Comparison of ENCODE assay signal across 26 cellular contexts in genomic region chr6:6984585-6985366, GRCh38.
"Had no signal": no experiment of that assay in that cellular context is flagged by ENCODE, and none has a peak within 500 bp of the region (broad histone marks: within the 10 kb centered on the region; RNA-seq: fewer than 3 reads in every experiment).

No MANE protein-coding gene starts in this region.

- ATAC-seq: activated CD4-positive, CD25-positive, alpha-beta regulatory T cell treated with anti-CD3 and anti-CD28 coated beads, Interleukin-2, amount 50 U/mL, for 24 hours; activated CD8-positive, alpha-beta T cell treated with anti-CD3 and anti-CD28 coated beads, Interleukin-2, amount 10 ng/mL, durations not matched to agents 7 days and 5 days; body of pancreas had no signal

- H3K4me3 Mint-ChIP-seq: activated CD4-positive, alpha-beta T cell treated with anti-CD3 and anti-CD28 coated beads, Interleukin-2, amount 10 ng/mL, durations not matched to agents 7 days and 5 days; activated CD8-positive, alpha-beta T cell treated with anti-CD3 and anti-CD28 coated beads, Interleukin-2, amount 10 ng/mL, durations not matched to agents 7 days and 5 days; activated naive CD8-positive, alpha-beta T cell treated with anti-CD3 and anti-CD28 coated beads, Interleukin-2, amount 10 ng/mL, durations not matched to agents 7 days and 5 days; activated T-cell treated with anti-CD3 and anti-CD28 coated beads, Interleukin-2, amount 50 U/mL, for 24 hours; endodermal cell; mesothelial cell of epicardium; nephron progenitor cell had no signal

- H2AFZ ChIP-seq: hepatocyte had no signal

- H3K9me3 Mint-ChIP-seq: activated CD4-positive, alpha-beta T cell treated with anti-CD3 and anti-CD28 coated beads, Interleukin-2, amount 10 ng/mL, durations not matched to agents 7 days and 5 days; activated naive CD8-positive, alpha-beta T cell treated with anti-CD3 and anti-CD28 coated beads, Interleukin-2, amount 10 ng/mL, durations not matched to agents 7 days and 5 days; activated T-cell treated with anti-CD3 and anti-CD28 coated beads, Interleukin-2, amount 50 U/mL, for 24 hours; activated T-helper 2 cell treated with anti-CD3 and anti-CD28 coated beads, Interferon-gamma antibody, Interleukin-2, Interleukin-4, amounts not matched to agents 10 μg/mL and 5 μg/mL and 100 μg/mL, durations not matched to agents 14 hours and 24 hours and 36 hours; endodermal cell; mesothelial cell of epicardium; nephron progenitor cell had no signal

- H3K4me2 ChIP-seq: hepatocyte had no signal

- H3K36me3 ChIP-seq: tibial artery, uterus had no signal

- H3K27ac Mint-ChIP-seq: activated CD4-positive, alpha-beta T cell treated with anti-CD3 and anti-CD28 coated beads, Interleukin-2, amount 10 ng/mL, durations not matched to agents 7 days and 5 days; activated CD8-positive, alpha-beta T cell treated with anti-CD3 and anti-CD28 coated beads, Interleukin-2, amount 10 ng/mL, durations not matched to agents 7 days and 5 days; activated naive CD8-positive, alpha-beta T cell treated with anti-CD3 and anti-CD28 coated beads, Interleukin-2, amount 10 ng/mL, durations not matched to agents 7 days and 5 days; activated T-cell treated with anti-CD3 and anti-CD28 coated beads, Interleukin-2, amount 50 U/mL, for 24 hours; activated T-helper 2 cell treated with anti-CD3 and anti-CD28 coated beads, Interferon-gamma antibody, Interleukin-2, Interleukin-4, amounts not matched to agents 10 μg/mL and 5 μg/mL and 100 μg/mL, durations not matched to agents 14 hours and 24 hours and 36 hours; endodermal cell; mesothelial cell of epicardium; nephron progenitor cell had no signal

- H3K4me1 ChIP-seq: tibial artery, uterus had no signal

- H3K4me1 Mint-ChIP-seq: activated CD4-positive, alpha-beta T cell treated with anti-CD3 and anti-CD28 coated beads, Interleukin-2, amount 10 ng/mL, durations not matched to agents 7 days and 5 days; activated naive CD8-positive, alpha-beta T cell treated with anti-CD3 and anti-CD28 coated beads, Interleukin-2, amount 10 ng/mL, durations not matched to agents 7 days and 5 days; mesothelial cell of epicardium had no signal

- DNase-seq: activated CD4-positive, alpha-beta T cell treated with anti-CD3 and anti-CD28 coated beads, Interleukin-2, amount 10 ng/mL, durations not matched to agents 7 days and 5 days; activated CD8-positive, alpha-beta T cell treated with anti-CD3 and anti-CD28 coated beads, Interleukin-2, amount 10 ng/mL, durations not matched to agents 7 days and 5 days; activated naive CD4-positive, alpha-beta T cell treated with Interleukin-2 at 50 U/mL for 16 hours; activated naive CD8-positive, alpha-beta T cell treated with anti-CD3 and anti-CD28 coated beads, Interleukin-2, amount 10 ng/mL, durations not matched to agents 7 days and 5 days; activated T-cell treated with anti-CD3 and anti-CD28 coated beads, Interleukin-2, amount 50 U/mL, for 24 hours; amygdala; dorsolateral prefrontal cortex; endodermal cell; foreskin fibroblast; islet precursor cell; nephron progenitor cell; nucleus accumbens; posterior cingulate gyrus; retina; stimulated activated CD4-positive, alpha-beta T cell treated with anti-CD3 and anti-CD28 coated beads, Interleukin-2, amount 100 ng/mL, for 24 hours; stimulated activated naive CD4-positive, alpha-beta T cell treated with Interleukin-2 at 50 U/mL for 16 hours; T-helper 9 cell; tibial artery; uterus had no signal

- H3K27me3 Mint-ChIP-seq: activated naive CD8-positive, alpha-beta T cell treated with anti-CD3 and anti-CD28 coated beads, Interleukin-2, amount 10 ng/mL, durations not matched to agents 7 days and 5 days; activated T-cell treated with anti-CD3 and anti-CD28 coated beads, Interleukin-2, amount 50 U/mL, for 24 hours had no signal

- H3K36me3 Mint-ChIP-seq: activated naive CD8-positive, alpha-beta T cell treated with anti-CD3 and anti-CD28 coated beads, Interleukin-2, amount 10 ng/mL, durations not matched to agents 7 days and 5 days; mesothelial cell of epicardium had no signal

- H3K27me3 ChIP-seq: body of pancreas, dorsolateral prefrontal cortex, hepatocyte, tibial artery, uterus had no signal

- H3K79me2 ChIP-seq: hepatocyte had no signal

- H3K4me3 ChIP-seq: body of pancreas, dorsolateral prefrontal cortex, hepatocyte, lung, tibial artery, uterus had no signal

- H3K9me3 ChIP-seq: body of pancreas, tibial artery, uterus had no signal

- H3K27ac ChIP-seq: body of pancreas, dorsolateral prefrontal cortex, epithelial cell of prostate, hepatocyte, tibial artery, uterus had no signal
